ENCODE assay signal across 9 cellular contexts in genomic region chr2:32820701-32821100, GRCh38.
"Had no signal": no experiment of that assay in that cellular context is flagged by ENCODE, and none has a peak within 500 bp of the region (broad histone marks: within the 10 kb centered on the region; RNA-seq: fewer than 3 reads in every experiment).

No MANE protein-coding gene starts in this region.

- H3K9me3 ChIP-seq: HAP-1 had no signal

- H3K9me3 Mint-ChIP-seq: HFFc6, IgD-negative memory B cell had no signal

- H3K27me3 Mint-ChIP-seq: IgD-negative memory B cell had no signal

- H3K4me3 Mint-ChIP-seq: HFFc6, IgD-negative memory B cell had no signal

- DNase-seq: GM23248, GOT3, H7, HFFc6, KG1 had no signal

- H2AFZ ChIP-seq: GM23248 had no signal

- H3K27ac Mint-ChIP-seq: HFFc6, IgD-negative memory B cell had no signal

- ATAC-seq: HCT116 had no signal

- H3K9ac ChIP-seq: GM23248 had no signal

- H3K4me3 ChIP-seq: GM23248, HAP-1 had no signal

- H3K27ac ChIP-seq: GM23248, HL-60 had no signal
